11 cellular contexts compared by ENCODE assay signal in the genomic region with DNA sequence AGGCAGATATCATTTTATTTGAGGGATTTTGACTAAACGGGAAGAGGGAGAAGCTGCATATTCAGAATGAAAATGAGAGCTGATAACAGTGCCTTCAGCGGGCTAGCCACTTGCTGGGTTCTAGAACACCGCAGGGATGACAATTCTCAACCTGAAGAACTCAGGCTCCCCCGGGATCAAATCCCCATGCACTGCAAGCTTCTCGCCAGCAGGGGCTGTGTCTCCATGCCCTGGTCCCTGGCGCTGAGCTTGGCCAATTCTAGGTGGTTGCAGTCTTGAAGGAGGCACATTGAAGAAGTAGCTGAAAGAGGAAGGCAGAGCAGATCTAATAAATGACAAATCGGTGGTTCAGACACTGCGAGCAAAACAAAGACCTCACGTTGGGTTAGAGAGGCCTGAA.
DNase-seq lines count a peak whose midpoint lies in the region; ATAC-seq and TF ChIP-seq lines count a peak whose summit lies in the region.
"Had no signal": no experiment of that assay in that cellular context is flagged by ENCODE, and none has a peak within 500 bp of the region (broad histone marks: within the 10 kb centered on the region; RNA-seq: fewer than 3 reads in every experiment).

No MANE protein-coding gene starts in this region.

- H3K4me1 ChIP-seq in IMR-90 (ENCODE audit: control insufficient read depth, insufficient read depth, low read length): no peaks in the 10 kb centered on the region
- no peaks in the 10 kb centered on the region for H3K4me1 ChIP-seq in parathyroid adenoma
- no peaks in the 10 kb centered on the region for H3K4me1 ChIP-seq in ascending aorta
- H3K4me1 ChIP-seq in HAP-1: no peaks in the 10 kb centered on the region

- TF ChIP-seq CTCF in IMR-90 (conservative IDR thresholded peaks at IDR 0.05; ENCODE audit: low read depth, low read length): peak; percentile 33; the same call in 1 of the 2 replicates
- peak; percentile 64 for TF ChIP-seq CTCF in WERI-Rb-1 (IDR thresholded peaks at IDR 0.05; ENCODE audit: low read depth, low read length)
- TF ChIP-seq CTCF in parathyroid adenoma (IDR thresholded peaks at IDR 0.05): peak; percentile 21
- TF ChIP-seq CTCF in ascending aorta (IDR thresholded peaks at IDR 0.05): no peak

- H3K27ac ChIP-seq in IMR-90 (ENCODE audit: insufficient read depth, low read length): no peak overlapping the region
- no peak overlapping the region for H3K27ac ChIP-seq in WERI-Rb-1
- no peak overlapping the region for H3K27ac ChIP-seq in parathyroid adenoma
- H3K27ac ChIP-seq in ascending aorta: no peak overlapping the region

- no peak overlapping the region for H2BK5ac ChIP-seq in IMR-90 (ENCODE audit: low read depth, low read length, poor library complexity, severe bottlenecking)

- no peaks in the 10 kb centered on the region for H3K9me1 ChIP-seq in IMR-90 (ENCODE audit: insufficient read depth, low read length)

- dilution Hi-C loops in IMR-90 (cut with HindIII; ENCODE audit: low sequenced_read_pairs, unreplicated experiment): no loop called here

- H4K91ac ChIP-seq in IMR-90 (ENCODE audit: insufficient read depth, low read depth, low read length): no peak overlapping the region

- CTCF ChIA-PET in activated CD4-positive, alpha-beta T cell treated with anti-CD3 and anti-CD28 coated beads for 36 hours (lab: Charles Lee): interaction anchor here (0.6 to 1.7 kb wide), 4 partner anchors 9 to 176 kb away, joined by 3 to 4 read pairs (median 3); no protein-coding TSS in a partner anchor
- CTCF ChIA-PET in activated CD4-positive, alpha-beta T cell treated with anti-CD3 and anti-CD28 coated beads, Interleukin-2, amount 10 ng/mL, durations not matched to agents 7 days and 5 days (lab: Charles Lee): no interaction called here
- CTCF ChIA-PET in IMR-90 (lab: Yijun Ruan, JAX): interaction anchor here (0.7 kb wide), 1 partner anchor 8 kb away, joined by 4 read pairs; no protein-coding TSS in a partner anchor

- no peaks in the 10 kb centered on the region for H3K79me2 ChIP-seq in parathyroid adenoma

- no peak for ATAC-seq in activated CD4-positive, alpha-beta T cell treated with anti-CD3 and anti-CD28 coated beads for 36 hours
- no peak for ATAC-seq in IMR-90 (ENCODE audit: low read depth)
- ATAC-seq: T-cell had no signal

- H3K79me1 ChIP-seq in IMR-90 (ENCODE audit: low read depth in 1 of 2, low read length in 2 of 2): no peaks in the 10 kb centered on the region

- in situ Hi-C loops in IMR-90 (cut with MboI; ENCODE audit: low sequenced_read_pairs) (no loop called here), HAP-1 (cut with MboI; ENCODE audit: low sequenced_read_pairs) (no loop called here)

- no peak overlapping the region for H2BK15ac ChIP-seq in IMR-90 (ENCODE audit: low read depth, low read length)

- H2AK5ac ChIP-seq in IMR-90 (ENCODE audit: low read depth, low read length): no peak overlapping the region

- TF ChIP-seq RAD21 in IMR-90 (IDR thresholded peaks at IDR 0.05; ENCODE audit: low read length): no peak

- DNase-seq in activated CD4-positive, alpha-beta T cell treated with anti-CD3 and anti-CD28 coated beads for 36 hours: peak; percentile 17
- DNase-seq in activated CD4-positive, alpha-beta T cell treated with anti-CD3 and anti-CD28 coated beads, Interleukin-2, amount 10 ng/mL, durations not matched to agents 7 days and 5 days: no peak
- DNase-seq in IMR-90 (no peak), WERI-Rb-1 (peak; percentile 32), ascending aorta (ENCODE audit: low spot score in 2 of 2) (no peak), HAP-1 (ENCODE audit: low spot score in 2 of 2) (no peak), NCI-H2081 treated with DMSO at 0.1 percent for 48 hours (lab: John Stamatoyannopoulos, UW) (no peak)
- DNase-seq: CD4-positive, alpha-beta T cell; T-cell had no signal

- H4K5ac ChIP-seq in IMR-90 (ENCODE audit: low read depth, low read length): no peak overlapping the region

- H3K4me3 Mint-ChIP-seq in activated CD4-positive, alpha-beta T cell treated with anti-CD3 and anti-CD28 coated beads for 36 hours: no peak overlapping the region
- H3K4me3 Mint-ChIP-seq in activated CD4-positive, alpha-beta T cell treated with anti-CD3 and anti-CD28 coated beads, Interleukin-2, amount 10 ng/mL, durations not matched to agents 7 days and 5 days: no peak overlapping the region
- H3K4me3 Mint-ChIP-seq: CD4-positive, alpha-beta T cell; T-cell had no signal

- H2BK120ac ChIP-seq in IMR-90 (ENCODE audit: low read depth, low read length): no peak overlapping the region

- no peak for TF ChIP-seq POLR2A in IMR-90 (IDR thresholded peaks at IDR 0.05; ENCODE audit: low read depth, low read length)

- no peaks in the 10 kb centered on the region for H3K27me3 Mint-ChIP-seq in activated CD4-positive, alpha-beta T cell treated with anti-CD3 and anti-CD28 coated beads for 36 hours
- H3K27me3 Mint-ChIP-seq in activated CD4-positive, alpha-beta T cell treated with anti-CD3 and anti-CD28 coated beads, Interleukin-2, amount 10 ng/mL, durations not matched to agents 7 days and 5 days: peaks cover 3% of the 10 kb centered on the region

- no peak overlapping the region for H3K23ac ChIP-seq in IMR-90 (ENCODE audit: low read depth, low read length)

- no peaks in the 10 kb centered on the region for H3K9me3 Mint-ChIP-seq in activated CD4-positive, alpha-beta T cell treated with anti-CD3 and anti-CD28 coated beads for 36 hours (ENCODE audit: low read depth)
- no peaks in the 10 kb centered on the region for H3K9me3 Mint-ChIP-seq in activated CD4-positive, alpha-beta T cell treated with anti-CD3 and anti-CD28 coated beads, Interleukin-2, amount 10 ng/mL, durations not matched to agents 7 days and 5 days
- H3K9me3 Mint-ChIP-seq: activated T-helper 2 cell treated with anti-CD3 and anti-CD28 coated beads, Interferon-gamma antibody, Interleukin-2, Interleukin-4, amounts not matched to agents 10 μg/mL and 5 μg/mL and 100 μg/mL, durations not matched to agents 14 hours and 24 hours and 36 hours; CD4-positive, alpha-beta T cell; T-cell had no signal

- no peak overlapping the region for H2AFZ ChIP-seq in IMR-90 (replicated peaks; ENCODE audit: low read length, poor library complexity)
- no peak overlapping the region for H2AFZ ChIP-seq in parathyroid adenoma

- H3K4ac ChIP-seq in IMR-90 (ENCODE audit: low read depth, low read length): no peak overlapping the region

- H2BK20ac ChIP-seq in IMR-90 (ENCODE audit: low read depth, low read length): no peak overlapping the region

- no TSS peak for BruUV-seq in IMR-90 (replicated peaks; lab: Mats Ljungman, UMichigan)

- H3K4me3 ChIP-seq in IMR-90 (ENCODE audit: insufficient read depth, low read depth, low read length): no peak overlapping the region
- no peak overlapping the region for H3K4me3 ChIP-seq in WERI-Rb-1 (ENCODE audit: low read depth, low read length)
- H3K4me3 ChIP-seq in parathyroid adenoma (ENCODE audit: low read depth, low read length): no peak overlapping the region
- no peak overlapping the region for H3K4me3 ChIP-seq in ascending aorta
- no peak overlapping the region for H3K4me3 ChIP-seq in HAP-1

- H3K56ac ChIP-seq in IMR-90 (ENCODE audit: extremely low read depth, insufficient read depth, low read length): no peak overlapping the region

- POLR2A ChIA-PET in activated CD4-positive, alpha-beta T cell treated with anti-CD3 and anti-CD28 coated beads for 36 hours (lab: Charles Lee): no interaction called here
- POLR2A ChIA-PET in activated CD4-positive, alpha-beta T cell treated with anti-CD3 and anti-CD28 coated beads, Interleukin-2, amount 10 ng/mL, durations not matched to agents 7 days and 5 days (lab: Charles Lee): no interaction called here
- POLR2A ChIA-PET in IMR-90 (lab: Charles Lee; ENCODE audit: unreplicated experiment): no interaction called here

- no peak overlapping the region for H3K18ac ChIP-seq in IMR-90 (ENCODE audit: low read depth, low read length)

- H3K36me3 Mint-ChIP-seq in activated CD4-positive, alpha-beta T cell treated with anti-CD3 and anti-CD28 coated beads for 36 hours (ENCODE audit: low read depth): no peaks in the 10 kb centered on the region
- H3K36me3 Mint-ChIP-seq in activated CD4-positive, alpha-beta T cell treated with anti-CD3 and anti-CD28 coated beads, Interleukin-2, amount 10 ng/mL, durations not matched to agents 7 days and 5 days (ENCODE audit: low read depth): no peaks in the 10 kb centered on the region
- H3K36me3 Mint-ChIP-seq: T-cell had no signal

- no peaks in the 10 kb centered on the region for H4K20me1 ChIP-seq in IMR-90 (ENCODE audit: insufficient read depth, low read length)

- H3K27me3 ChIP-seq in IMR-90 (ENCODE audit: control insufficient read depth, insufficient read depth, low read length): no peaks in the 10 kb centered on the region
- peaks cover 89% of the 10 kb centered on the region for H3K27me3 ChIP-seq in WERI-Rb-1 (ENCODE audit: insufficient read depth, low read depth, severe bottlenecking)
- no peaks in the 10 kb centered on the region for H3K27me3 ChIP-seq in parathyroid adenoma (ENCODE audit: control insufficient read depth, insufficient read depth, low read length)
- H3K27me3 ChIP-seq in ascending aorta: no peaks in the 10 kb centered on the region
- H3K27me3 ChIP-seq in HAP-1 (ENCODE audit: low read depth): no peaks in the 10 kb centered on the region

- H3K36me3 ChIP-seq in IMR-90 (ENCODE audit: control insufficient read depth, insufficient read depth, low read length): no peaks in the 10 kb centered on the region
- no peaks in the 10 kb centered on the region for H3K36me3 ChIP-seq in WERI-Rb-1
- no peaks in the 10 kb centered on the region for H3K36me3 ChIP-seq in parathyroid adenoma (ENCODE audit: control insufficient read depth, insufficient read depth, low read length)
- no peaks in the 10 kb centered on the region for H3K36me3 ChIP-seq in ascending aorta
- H3K36me3 ChIP-seq in HAP-1 (replicated peaks): no peaks in the 10 kb centered on the region

- H3K4me1 Mint-ChIP-seq in activated CD4-positive, alpha-beta T cell treated with anti-CD3 and anti-CD28 coated beads for 36 hours: no peaks in the 10 kb centered on the region
- no peaks in the 10 kb centered on the region for H3K4me1 Mint-ChIP-seq in activated CD4-positive, alpha-beta T cell treated with anti-CD3 and anti-CD28 coated beads, Interleukin-2, amount 10 ng/mL, durations not matched to agents 7 days and 5 days
- H3K4me1 Mint-ChIP-seq: T-cell had no signal

- H3K4me2 ChIP-seq in IMR-90 (ENCODE audit: low read depth, low read length) (no peak overlapping the region), parathyroid adenoma (ENCODE audit: low read length) (no peak overlapping the region)

- peaks cover 2% of the 10 kb centered on the region; the same call in 1 of the 2 replicates for H3K9me3 ChIP-seq in IMR-90 (ENCODE audit: control insufficient read depth, insufficient read depth, low read length)
- no peaks in the 10 kb centered on the region for H3K9me3 ChIP-seq in WERI-Rb-1 (ENCODE audit: severe bottlenecking)
- H3K9me3 ChIP-seq in parathyroid adenoma (ENCODE audit: control insufficient read depth, low read length): no peaks in the 10 kb centered on the region
- H3K9me3 ChIP-seq in ascending aorta: no peaks in the 10 kb centered on the region
- 0 out of 2 replicates have a peak, but pooled peaks cover 3% of the 10 kb centered on the region for H3K9me3 ChIP-seq in HAP-1

- no peak overlapping the region for H3K14ac ChIP-seq in IMR-90 (replicated peaks; ENCODE audit: low read depth, low read length)

- no peak overlapping the region for H3K9ac ChIP-seq in IMR-90 (ENCODE audit: low read depth, low read length)
- no peak overlapping the region for H3K9ac ChIP-seq in parathyroid adenoma

- intact Hi-C loops in activated CD4-positive, alpha-beta T cell treated with anti-CD3 and anti-CD28 coated beads for 36 hours (cut with DNase I, micrococcal nuclease): loop anchor here in 1 of 2 experiments (10.0 kb wide), 1 partner anchor 181 kb away; no protein-coding TSS in a partner anchor
- intact Hi-C loops in IMR-90 (cut with micrococcal nuclease) (no loop called here), ascending aorta (cut with DNase I) (no loop called here)

- 52% methylated on average over 6 of the region's 9 CpGs; no CpG with 5 or more reads in 1 of the 2 experiments for WGBS in IMR-90 (ENCODE audit: extremely low coverage in 2 of 2, insufficient read length in 1 of 2), 2 experiments

- no peak overlapping the region for H4K8ac ChIP-seq in IMR-90 (ENCODE audit: low read depth in 2 of 2, low read length in 2 of 2)

- no peak overlapping the region for H2AK9ac ChIP-seq in IMR-90 (replicated peaks; ENCODE audit: low read depth, low read length, poor library complexity)

- no peak overlapping the region for H3K27ac Mint-ChIP-seq in activated CD4-positive, alpha-beta T cell treated with anti-CD3 and anti-CD28 coated beads for 36 hours
- H3K27ac Mint-ChIP-seq in activated CD4-positive, alpha-beta T cell treated with anti-CD3 and anti-CD28 coated beads, Interleukin-2, amount 10 ng/mL, durations not matched to agents 7 days and 5 days: no peak overlapping the region
- H3K27ac Mint-ChIP-seq: activated T-helper 2 cell treated with anti-CD3 and anti-CD28 coated beads, Interferon-gamma antibody, Interleukin-2, Interleukin-4, amounts not matched to agents 10 μg/mL and 5 μg/mL and 100 μg/mL, durations not matched to agents 14 hours and 24 hours and 36 hours; CD4-positive, alpha-beta T cell; T-cell had no signal

Comparison
In these comparisons a context has a peak if more than half of its experiments do, and no peak if none do; other contexts are left out.
1. DNase-seq: peak in activated CD4-positive, alpha-beta T cell treated with anti-CD3 and anti-CD28 coated beads for 36 hours (single experiment) and WERI-Rb-1 (single experiment); none in activated CD4-positive, alpha-beta T cell treated with anti-CD3 and anti-CD28 coated beads, Interleukin-2, amount 10 ng/mL, durations not matched to agents 7 days and 5 days (single experiment), IMR-90 (single experiment), ascending aorta (0 of 2), HAP-1 (0 of 2) and NCI-H2081 treated with DMSO at 0.1 percent for 48 hours (single experiment).
2. CTCF ChIP-seq: peak in IMR-90 (single experiment), WERI-Rb-1 (single experiment) and parathyroid adenoma (single experiment); none in ascending aorta (0 of 3).